ENCODE assay signal across 8 cellular contexts in the genomic region with DNA sequence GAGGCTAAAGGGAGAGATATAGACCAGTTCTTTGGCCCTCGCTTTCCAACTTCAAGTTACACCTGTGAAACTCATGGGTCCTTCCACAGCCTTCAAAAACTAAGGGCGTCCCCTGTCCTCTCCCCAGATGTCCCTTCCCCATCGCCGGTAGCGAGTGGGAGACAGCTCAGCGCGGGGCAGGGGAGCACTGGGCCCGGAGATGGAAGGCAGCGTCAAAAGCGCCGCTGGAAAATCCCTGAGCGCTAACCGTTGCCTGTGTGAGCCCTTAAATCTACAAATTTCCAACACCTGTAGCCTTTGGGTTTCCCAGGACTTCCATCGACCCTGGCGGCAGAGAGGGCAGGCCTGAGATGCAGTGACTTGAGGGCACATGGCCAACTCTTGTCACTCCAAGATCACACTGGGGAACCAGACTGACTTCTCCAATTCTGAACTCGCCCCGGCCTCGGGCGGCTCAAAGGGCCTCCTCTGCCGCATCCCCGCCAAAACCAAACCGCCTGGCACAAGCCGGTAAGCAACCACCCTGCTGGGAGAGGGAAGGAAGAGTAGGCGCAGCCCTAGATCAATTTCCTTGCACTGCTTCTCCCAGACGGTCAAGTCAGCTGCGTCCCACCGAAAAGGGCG. TPM values are rescaled to one million over a fixed set of nuclear protein-coding genes. Genes with fewer than 3 reads are reported as not detected.
DNase-seq lines count a peak whose midpoint lies in the region; ATAC-seq and TF ChIP-seq lines count a peak whose summit lies in the region.

No MANE protein-coding gene starts in this region.

- H3K4me3 ChIP-seq in duodenal mucosa (ENCODE audit: low read depth in 1 of 2, low read length in 2 of 2) (peak overlapping the region; percentile 78), thymus (ENCODE audit: low read length) (peak overlapping the region; percentile 70)

- H3K4me1 ChIP-seq in duodenal mucosa (ENCODE audit: control insufficient read depth in 1 of 2, insufficient read depth in 2 of 2, low read length in 2 of 2) (peaks cover 15 to 24% of the 10 kb centered on the region in 2 donors), thymus (ENCODE audit: control insufficient read depth, insufficient read depth, low read length) (peaks cover 8% of the 10 kb centered on the region)

- H3K9me3 ChIP-seq in duodenal mucosa (ENCODE audit: control insufficient read depth in 1 of 2, low read length in 2 of 2) (no peaks in the 10 kb centered on the region), thymus (ENCODE audit: control insufficient read depth) (peaks cover 1% of the 10 kb centered on the region)

- H3K27ac ChIP-seq in duodenal mucosa (ENCODE audit: low read depth, low read length) (peak overlapping the region; percentile 92), thymus (ENCODE audit: low read depth) (peak overlapping the region; percentile 36)

- H3K36me3 ChIP-seq in duodenal mucosa (ENCODE audit: control insufficient read depth in 1 of 2, insufficient read depth in 2 of 2, low read length in 2 of 2) (no peaks in the 10 kb centered on the region), thymus (ENCODE audit: control insufficient read depth, insufficient read depth) (no peaks in the 10 kb centered on the region)

- peak overlapping the region; percentile 43 to 91 for H3K9ac ChIP-seq in duodenal mucosa (ENCODE audit: low read depth in 1 of 2, low read length in 2 of 2)

- peak; percentile 0; the same call in 2 of the 3 replicates for ATAC-seq in SK-N-SH treated with all-trans-retinoic acid at 6 μM for 48 hours

- H3K27me3 ChIP-seq in duodenal mucosa (ENCODE audit: control insufficient read depth in 1 of 2, insufficient read depth in 2 of 2, low read length in 2 of 2) (no peaks in the 10 kb centered on the region), thymus (ENCODE audit: control insufficient read depth, insufficient read depth) (peaks cover 61% of the 10 kb centered on the region)

- 24% methylated on average over 28 of the region's 28 CpGs for WGBS in thymus

- DNase-seq in activated CD8-positive, alpha-beta memory T cell treated with anti-CD3 and anti-CD28 coated beads for 24 hours, result peak; percentile 71
- no peak for DNase-seq in activated CD8-positive, alpha-beta memory T cell treated with anti-CD3 and anti-CD28 coated beads, Interleukin-2, amount 50 U/mL, for 4 hours
- peak; percentile 31 to 47 for DNase-seq in lung microvascular endothelial cell (ENCODE audit: low read depth in 2 of 2)
- no peak for DNase-seq in NCI-H2171 (lab: John Stamatoyannopoulos, UW)
- no peak for DNase-seq in AG20443 (ENCODE audit: low spot score)

TF ChIP-seq in SK-N-SH treated with all-trans-retinoic acid at 6 μM for 48 hours, 23 proteins besides CTCF, POLR2A, EP300 and RAD21:
- TF ChIP-seq ESRRG (CRISPR knock-in tag; IDR thresholded peaks at IDR 0.05), result no peak
- TF ChIP-seq, protein P1, sequence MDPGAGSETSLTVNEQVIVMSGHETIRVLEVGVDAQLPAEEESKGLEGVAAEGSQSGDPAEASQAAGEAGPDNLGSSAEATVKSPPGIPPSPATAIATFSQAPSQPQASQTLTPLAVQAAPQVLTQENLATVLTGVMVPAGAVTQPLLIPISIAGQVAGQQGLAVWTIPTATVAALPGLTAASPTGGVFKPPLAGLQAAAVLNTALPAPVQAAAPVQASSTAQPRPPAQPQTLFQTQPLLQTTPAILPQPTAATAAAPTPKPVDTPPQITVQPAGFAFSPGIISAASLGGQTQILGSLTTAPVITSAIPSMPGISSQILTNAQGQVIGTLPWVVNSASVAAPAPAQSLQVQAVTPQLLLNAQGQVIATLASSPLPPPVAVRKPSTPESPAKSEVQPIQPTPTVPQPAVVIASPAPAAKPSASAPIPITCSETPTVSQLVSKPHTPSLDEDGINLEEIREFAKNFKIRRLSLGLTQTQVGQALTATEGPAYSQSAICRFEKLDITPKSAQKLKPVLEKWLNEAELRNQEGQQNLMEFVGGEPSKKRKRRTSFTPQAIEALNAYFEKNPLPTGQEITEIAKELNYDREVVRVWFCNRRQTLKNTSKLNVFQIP (CRISPR knock-in tag; IDR thresholded peaks at IDR 0.05; ENCODE audit: borderline replicate concordance, low read depth), result no peak
- TF ChIP-seq RARB (CRISPR knock-in tag; IDR thresholded peaks at IDR 0.05), result no peak
- TF ChIP-seq ZC3H10 (CRISPR knock-in tag; IDR thresholded peaks at IDR 0.05), result no peak
- no peak for TF ChIP-seq CSDC2 (CRISPR knock-in tag; IDR thresholded peaks at IDR 0.05)
- TF ChIP-seq TCF4 (CRISPR knock-in tag; IDR thresholded peaks at IDR 0.05; ENCODE audit: borderline replicate concordance), result no peak

RNA-seq across cellular contexts. Expression of a gene that starts 0.9 kb away (rescaled TPM):
- 119 and 128 TPM in 2 replicates for total RNA-seq in lung microvascular endothelial cell
- polyA plus RNA-seq in thymus, result 48.9 TPM

Comparison
In these comparisons a context has a peak if more than half of its experiments do, and no peak if none do; other contexts are left out.
1. DNase-seq: peak in activated CD8-positive, alpha-beta memory T cell treated with anti-CD3 and anti-CD28 coated beads for 24 hours (single experiment) and lung microvascular endothelial cell (2 of 2); none in activated CD8-positive, alpha-beta memory T cell treated with anti-CD3 and anti-CD28 coated beads, Interleukin-2, amount 50 U/mL, for 4 hours (single experiment), NCI-H2171 (single experiment) and AG20443 (single experiment).